Comparison of ENCODE assay signal across 20 cellular contexts in the genomic region with DNA sequence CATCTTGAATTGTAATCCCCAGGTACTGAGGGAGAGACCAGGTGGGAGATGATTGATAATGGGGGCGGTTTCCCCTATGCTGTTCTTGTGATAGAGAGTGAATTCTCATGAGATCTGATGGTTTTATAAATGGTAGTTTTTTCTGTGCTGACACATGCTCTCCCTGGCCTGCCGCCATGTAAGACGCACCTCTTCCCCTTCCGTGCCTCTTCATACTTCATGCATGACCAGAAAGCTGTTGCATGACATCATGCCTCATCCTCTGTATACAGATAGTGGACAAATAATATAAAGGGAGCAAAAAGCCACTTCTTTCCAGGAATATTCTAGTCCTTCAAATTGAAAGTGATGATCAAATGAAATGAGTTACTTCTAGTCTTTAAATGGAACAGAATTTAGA. TPM values are rescaled to one million over a fixed set of nuclear protein-coding genes. Genes with fewer than 3 reads are reported as not detected.
A peak's percentile ranks its signal among the peaks of the same experiment; 100 is the strongest.
DNase-seq lines count a peak whose midpoint lies in the region; TF ChIP-seq lines count a peak whose summit lies in the region.
"Had no signal": no experiment of that assay in that cellular context is flagged by ENCODE, and none has a peak within 500 bp of the region (broad histone marks: within the 10 kb centered on the region; RNA-seq: fewer than 3 reads in every experiment).

No MANE protein-coding gene starts in this region.

- H3K27ac Mint-ChIP-seq in MCF 10A (ENCODE audit: low read depth, unreplicated experiment), result no peak overlapping the region
- H3K27ac Mint-ChIP-seq: activated CD8-positive, alpha-beta T cell treated with anti-CD3 and anti-CD28 coated beads, Interleukin-2, amount 10 ng/mL, durations not matched to agents 7 days and 5 days; activated naive CD8-positive, alpha-beta T cell treated with anti-CD3 and anti-CD28 coated beads, Interleukin-2, amount 50 U/mL, for 24 hours; CD4-positive, alpha-beta memory T cell; effector memory CD8-positive, alpha-beta T cell; natural killer cell treated with Interleukin-12 subunit alpha and Interleukin-12 subunit beta and Interleukin-15 and Interleukin-18, amount 100 ng/mL, for 72 hours had no signal

- H3K9me3 ChIP-seq in mammary epithelial cell (replicated peaks; ENCODE audit: insufficient read depth, low read length), result no peaks in the 10 kb centered on the region
- H3K9me3 ChIP-seq in thyroid gland, result no peaks in the 10 kb centered on the region

- dilution Hi-C loops in mammary epithelial cell (cut with HindIII; ENCODE audit: low sequenced_read_pairs), result no loop called here

- H3K4me3 ChIP-seq in mammary epithelial cell (replicated peaks in 1 of 3; ENCODE audit: insufficient read depth in 1 of 3, low read depth in 2 of 3, low read length in 3 of 3), result no peak overlapping the region
- no peak overlapping the region for H3K4me3 ChIP-seq in fibroblast of pulmonary artery (replicated peaks; ENCODE audit: low read depth, low read length)
- no peak overlapping the region for H3K4me3 ChIP-seq in thyroid gland (replicated peaks in 1 of 3)

- peaks cover 6% of the 10 kb centered on the region for H3K36me3 Mint-ChIP-seq in MCF 10A (ENCODE audit: insufficient read depth, unreplicated experiment)
- H3K36me3 Mint-ChIP-seq: CD4-positive, alpha-beta memory T cell; natural killer cell treated with Interleukin-12 subunit alpha and Interleukin-12 subunit beta and Interleukin-15 and Interleukin-18, amount 100 ng/mL, for 72 hours had no signal

- TF ChIP-seq CTCF in MCF 10A (IDR thresholded peaks at IDR 0.05; ENCODE audit: unreplicated experiment) (no peak), mammary epithelial cell (conservative IDR thresholded peaks at IDR 0.05 in 1 of 2, IDR thresholded peaks at IDR 0.05 in 1 of 2; ENCODE audit: extremely low read depth in 1 of 2, insufficient read depth in 1 of 2, low read depth in 1 of 2, low read length in 2 of 2) (no peak), fibroblast of pulmonary artery (IDR thresholded peaks at IDR 0.05; ENCODE audit: low read length, missing control alignments) (no peak), thyroid gland (IDR thresholded peaks at IDR 0.05) (no peak)

- no peak overlapping the region for H3K4me3 Mint-ChIP-seq in MCF 10A (ENCODE audit: unreplicated experiment)
- H3K4me3 Mint-ChIP-seq: activated CD8-positive, alpha-beta T cell treated with anti-CD3 and anti-CD28 coated beads, Interleukin-2, amount 10 ng/mL, durations not matched to agents 7 days and 5 days; activated naive CD8-positive, alpha-beta T cell treated with anti-CD3 and anti-CD28 coated beads, Interleukin-2, amount 50 U/mL, for 24 hours; CD4-positive, alpha-beta memory T cell; effector memory CD8-positive, alpha-beta T cell; natural killer cell treated with Interleukin-12 subunit alpha and Interleukin-12 subunit beta and Interleukin-15 and Interleukin-18, amount 100 ng/mL, for 72 hours; stimulated activated naive CD8-positive, alpha-beta T cell treated with anti-CD3 and anti-CD28 coated beads, Interleukin-15, amount 100 ng/mL, for 72 hours had no signal

- intact Hi-C loops in MCF 10A (cut with micrococcal nuclease) (no loop called here), mammary epithelial cell (cut with micrococcal nuclease) (no loop called here), thyroid gland (cut with DNase I) (no loop called here)

- H4K20me1 ChIP-seq in mammary epithelial cell (ENCODE audit: insufficient read depth, low read length), result no peaks in the 10 kb centered on the region

- H3K36me3 ChIP-seq in mammary epithelial cell (ENCODE audit: insufficient read depth, low read length) (no peaks in the 10 kb centered on the region), thyroid gland (no peaks in the 10 kb centered on the region)

- H3K27me3 ChIP-seq in mammary epithelial cell (ENCODE audit: insufficient read depth, low read length) (no peaks in the 10 kb centered on the region), thyroid gland (no peaks in the 10 kb centered on the region)

- H3K4me2 ChIP-seq in mammary epithelial cell (ENCODE audit: insufficient read depth, low read depth, low read length), result no peak overlapping the region
- H3K4me2 ChIP-seq: KMS-11 had no signal

- WGBS in mammary epithelial cell (ENCODE audit: low coverage, missing lambda C conversion rate), result 93% methylated on average over 4 of the region's 4 CpGs
- 43 to 51% methylated on average over 4 of the region's 4 CpGs for WGBS in thyroid gland, 2 donors

- H3K4me1 ChIP-seq in mammary epithelial cell (ENCODE audit: insufficient read depth, low read length) (no peaks in the 10 kb centered on the region), thyroid gland (peaks cover 33 to 37% of the 10 kb centered on the region in 2 donors)

- no peaks in the 10 kb centered on the region for H3K9me3 Mint-ChIP-seq in MCF 10A (ENCODE audit: unreplicated experiment)

- in situ Hi-C loops in mammary epithelial cell (cut with MboI; ENCODE audit: low sequenced_read_pairs in 2 of 2), result no loop called here

- H2AFZ ChIP-seq in mammary epithelial cell (ENCODE audit: low read depth, low read length), result no peak overlapping the region

- CTCF ChIA-PET in MCF 10A (lab: Yijun Ruan, JAX), result no interaction called here
- CTCF ChIA-PET in mammary epithelial cell (lab: Charles Lee; ENCODE audit: low non-redundant PET), result no interaction called here

- no peak overlapping the region for H3K9ac ChIP-seq in mammary epithelial cell (ENCODE audit: insufficient read depth, low read length)
- H3K9ac ChIP-seq: KMS-11 had no signal

- BruUV-seq in MCF 10A (replicated peaks; lab: Mats Ljungman, UMichigan) (no TSS peak), mammary epithelial cell (replicated peaks; lab: Mats Ljungman, UMichigan) (no TSS peak)

- no peaks in the 10 kb centered on the region for H3K27me3 Mint-ChIP-seq in MCF 10A (ENCODE audit: insufficient read depth, unreplicated experiment)
- H3K27me3 Mint-ChIP-seq: activated naive CD8-positive, alpha-beta T cell treated with anti-CD3 and anti-CD28 coated beads, Interleukin-2, amount 50 U/mL, for 24 hours; CD4-positive, alpha-beta memory T cell; effector memory CD8-positive, alpha-beta T cell; natural killer cell treated with Interleukin-12 subunit alpha and Interleukin-12 subunit beta and Interleukin-15 and Interleukin-18, amount 100 ng/mL, for 72 hours; stimulated activated naive CD8-positive, alpha-beta T cell treated with anti-CD3 and anti-CD28 coated beads, Interleukin-15, amount 100 ng/mL, for 72 hours had no signal

- H3K4me1 Mint-ChIP-seq in MCF 10A (ENCODE audit: insufficient read depth, unreplicated experiment), result peaks cover 20% of the 10 kb centered on the region
- H3K4me1 Mint-ChIP-seq: activated naive CD8-positive, alpha-beta T cell treated with anti-CD3 and anti-CD28 coated beads, Interleukin-2, amount 50 U/mL, for 24 hours; CD4-positive, alpha-beta memory T cell; stimulated activated naive CD8-positive, alpha-beta T cell treated with anti-CD3 and anti-CD28 coated beads, Interleukin-15, amount 100 ng/mL, for 72 hours had no signal

- DNase-seq in MCF 10A (ENCODE audit: unreplicated experiment) (peak; percentile 22), mammary epithelial cell (no peak), SHP77 (lab: John Stamatoyannopoulos, UW) (peak; percentile 32 to 48), fibroblast of pulmonary artery (ENCODE audit: low read depth) (peak; percentile 44), thyroid gland (peak; percentile 87 to 89), T-helper 9 cell (no peak)
- no peak for DNase-seq in stimulated activated CD4-positive, alpha-beta T cell treated with anti-CD3 and anti-CD28 coated beads, Interleukin-1b, Interleukin-23, amount 100 ng/mL, for 48 hours
- DNase-seq in activated T-cell treated with anti-CD3 and anti-CD28 coated beads, Interleukin-2, amount 50 U/mL, for 1 hour, result no peak
- DNase-seq: activated CD8-positive, alpha-beta T cell treated with anti-CD3 and anti-CD28 coated beads, Interleukin-2, amount 10 ng/mL, durations not matched to agents 7 days and 5 days; activated naive CD8-positive, alpha-beta T cell treated with anti-CD3 and anti-CD28 coated beads, Interleukin-2, amount 50 U/mL, for 24 hours; CD4-positive, alpha-beta memory T cell; central memory CD4-positive, alpha-beta T cell; effector memory CD8-positive, alpha-beta T cell; GF-D8; mesendoderm; NCI-H524 treated with DMSO at 0.1 percent for 48 hours; stimulated activated naive CD8-positive, alpha-beta T cell treated with anti-CD3 and anti-CD28 coated beads, Interleukin-15, amount 100 ng/mL, for 72 hours; SW 1271 had no signal

- H3K79me2 ChIP-seq in mammary epithelial cell (ENCODE audit: insufficient read depth, low read length), result no peaks in the 10 kb centered on the region

- no peak for TF ChIP-seq POLR2A in thyroid gland (IDR thresholded peaks at IDR 0.05)

- no peak overlapping the region for H3K27ac ChIP-seq in mammary epithelial cell (ENCODE audit: insufficient read depth, low read depth, low read length)
- H3K27ac ChIP-seq in thyroid gland, result peak overlapping the region in 1 of 3 donors; percentile 64
- H3K27ac ChIP-seq: KMS-11 had no signal

- POLR2A ChIA-PET in MCF 10A (lab: Yijun Ruan, JAX), result interaction anchor here (0.7 to 0.8 kb wide), 3 partner anchors 10 to 108 kb away, joined by 3 to 4 read pairs (median 3); partner anchors contain the start of gene LRIG3

RNA-seq across cellular contexts. Expression of gene LRIG3, which starts 47.2 kb away (rescaled TPM):
- 26.5 and 41.5 TPM in 2 replicates for total RNA-seq in MCF 10A (2022)
- 100 to 1,000 TPM in 1 of 2 donors, 10 to 100 TPM in 1; 45.5 to 115 TPM for total RNA-seq in mammary epithelial cell
- polyA plus RNA-seq in mammary epithelial cell, result 28.7 TPM
- 35.3 TPM for polyA minus RNA-seq in mammary epithelial cell
- total RNA-seq in thyroid gland, result 100 to 1,000 TPM; 163 to 222 (median 193) TPM
- total RNA-seq: activated CD8-positive, alpha-beta T cell treated with anti-CD3 and anti-CD28 coated beads, Interleukin-2, amount 10 ng/mL, durations not matched to agents 7 days and 5 days; CD4-positive, alpha-beta memory T cell; natural killer cell treated with Interleukin-12 subunit alpha and Interleukin-12 subunit beta and Interleukin-15 and Interleukin-18, amount 100 ng/mL, for 72 hours had no signal
- polyA plus RNA-seq: CD4-positive, alpha-beta memory T cell had no signal

Comparison
In these comparisons a context has a peak if more than half of its experiments do, and no peak if none do; other contexts are left out.
1. DNase-seq: peak in MCF 10A (single experiment), SHP77 (2 of 2), fibroblast of pulmonary artery (single experiment) and thyroid gland (2 of 2); none in mammary epithelial cell (single experiment), T-helper 9 cell (single experiment), stimulated activated CD4-positive, alpha-beta T cell treated with anti-CD3 and anti-CD28 coated beads, Interleukin-1b, Interleukin-23, amount 100 ng/mL, for 48 hours (single experiment) and activated T-cell treated with anti-CD3 and anti-CD28 coated beads, Interleukin-2, amount 50 U/mL, for 1 hour (single experiment).